In genomic region chr2:378364-378763, GRCh38 we compare ENCODE assay signal across 1 cellular context.
TF ChIP-seq lines count a peak whose summit lies in the region.

No MANE protein-coding gene starts in this region.

TF ChIP-seq in HepG2, 621 proteins besides CTCF, POLR2A, EP300 and RAD21 (continued from another document):
- no peak for TF ChIP-seq TFE3 (CRISPR knock-in tag; IDR thresholded peaks at IDR 0.05)
- no peak for TF ChIP-seq NR3C1 (CRISPR knock-in tag; IDR thresholded peaks at IDR 0.05)
- TF ChIP-seq FOXO4 (CRISPR knock-in tag; conservative IDR thresholded peaks at IDR 0.05): no peak
- TF ChIP-seq HOXD1 (CRISPR knock-in tag; IDR thresholded peaks at IDR 0.05): peak; percentile 95
- no peak for TF ChIP-seq ZNF143 (CRISPR knock-in tag; IDR thresholded peaks at IDR 0.05)
- no peak for TF ChIP-seq ZNF558 (CRISPR knock-in tag; IDR thresholded peaks at IDR 0.05; ENCODE audit: borderline replicate concordance)
- no peak for TF ChIP-seq ARNT2 (CRISPR knock-in tag; IDR thresholded peaks at IDR 0.05; ENCODE audit: low read depth)
- no peak for TF ChIP-seq HMGXB3 (CRISPR knock-in tag; IDR thresholded peaks at IDR 0.05; ENCODE audit: borderline replicate concordance)
- no peak for TF ChIP-seq AGO1 (IDR thresholded peaks at IDR 0.05; ENCODE audit: low read depth, low read length, poor library complexity, severe bottlenecking)
- TF ChIP-seq ZNF331 (CRISPR knock-in tag; IDR thresholded peaks at IDR 0.05): no peak
- no peak for TF ChIP-seq TOPORS (CRISPR knock-in tag; IDR thresholded peaks at IDR 0.05)
- TF ChIP-seq NR2F2 (IDR thresholded peaks at IDR 0.05; ENCODE audit: borderline replicate concordance, low read depth): peak; percentile 52; the same call in 1 of the 2 replicates
- no peak for TF ChIP-seq SNRNP70 (IDR thresholded peaks at IDR 0.05; ENCODE audit: low read depth, low read length)
- TF ChIP-seq MED1 (CRISPR knock-in tag; IDR thresholded peaks at IDR 0.05): no peak
- no peak for TF ChIP-seq ZMYM3 (CRISPR knock-in tag; IDR thresholded peaks at IDR 0.05)
- no peak for TF ChIP-seq SUZ12 (IDR thresholded peaks at IDR 0.05; ENCODE audit: low read depth, low read length)
- peak; percentile 28; the same call in 1 of the 2 replicates for TF ChIP-seq SOX13 (IDR thresholded peaks at IDR 0.05)
- peak in 1 of 2 experiments; percentile 80; a peak in 1 of 4 replicates for TF ChIP-seq SOX13 (CRISPR knock-in tag; conservative IDR thresholded peaks at IDR 0.05 in 1 of 2, IDR thresholded peaks at IDR 0.05 in 1 of 2)
- TF ChIP-seq ZNF354B (CRISPR knock-in tag; IDR thresholded peaks at IDR 0.05): no peak
- no peak for TF ChIP-seq HDAC2 (CRISPR knock-in tag; IDR thresholded peaks at IDR 0.05)
- no peak for TF ChIP-seq ZC3H13 (CRISPR knock-in tag; IDR thresholded peaks at IDR 0.05)
- TF ChIP-seq LCORL (IDR thresholded peaks at IDR 0.05): no peak; the same call in 1 of the 2 replicates
- no peak for TF ChIP-seq LCORL (CRISPR knock-in tag; IDR thresholded peaks at IDR 0.05)
- TF ChIP-seq NR2F6 (IDR thresholded peaks at IDR 0.05): peak; percentile 45; the same call in 1 of the 2 replicates
- TF ChIP-seq NR2F6 (CRISPR knock-in tag; IDR thresholded peaks at IDR 0.05): no peak
- TF ChIP-seq, protein P1, sequence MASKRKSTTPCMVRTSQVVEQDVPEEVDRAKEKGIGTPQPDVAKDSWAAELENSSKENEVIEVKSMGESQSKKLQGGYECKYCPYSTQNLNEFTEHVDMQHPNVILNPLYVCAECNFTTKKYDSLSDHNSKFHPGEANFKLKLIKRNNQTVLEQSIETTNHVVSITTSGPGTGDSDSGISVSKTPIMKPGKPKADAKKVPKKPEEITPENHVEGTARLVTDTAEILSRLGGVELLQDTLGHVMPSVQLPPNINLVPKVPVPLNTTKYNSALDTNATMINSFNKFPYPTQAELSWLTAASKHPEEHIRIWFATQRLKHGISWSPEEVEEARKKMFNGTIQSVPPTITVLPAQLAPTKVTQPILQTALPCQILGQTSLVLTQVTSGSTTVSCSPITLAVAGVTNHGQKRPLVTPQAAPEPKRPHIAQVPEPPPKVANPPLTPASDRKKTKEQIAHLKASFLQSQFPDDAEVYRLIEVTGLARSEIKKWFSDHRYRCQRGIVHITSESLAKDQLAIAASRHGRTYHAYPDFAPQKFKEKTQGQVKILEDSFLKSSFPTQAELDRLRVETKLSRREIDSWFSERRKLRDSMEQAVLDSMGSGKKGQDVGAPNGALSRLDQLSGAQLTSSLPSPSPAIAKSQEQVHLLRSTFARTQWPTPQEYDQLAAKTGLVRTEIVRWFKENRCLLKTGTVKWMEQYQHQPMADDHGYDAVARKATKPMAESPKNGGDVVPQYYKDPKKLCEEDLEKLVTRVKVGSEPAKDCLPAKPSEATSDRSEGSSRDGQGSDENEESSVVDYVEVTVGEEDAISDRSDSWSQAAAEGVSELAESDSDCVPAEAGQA (IDR thresholded peaks at IDR 0.05; ENCODE audit: low read depth): no peak
- TF ChIP-seq, protein P1 (CRISPR knock-in tag; IDR thresholded peaks at IDR 0.05; ENCODE audit: borderline replicate concordance): peak; percentile 99
- TF ChIP-seq, protein P2, sequence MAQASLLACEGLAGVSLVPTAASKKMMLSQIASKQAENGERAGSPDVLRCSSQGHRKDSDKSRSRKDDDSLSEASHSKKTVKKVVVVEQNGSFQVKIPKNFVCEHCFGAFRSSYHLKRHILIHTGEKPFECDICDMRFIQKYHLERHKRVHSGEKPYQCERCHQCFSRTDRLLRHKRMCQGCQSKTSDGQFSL (CRISPR knock-in tag; IDR thresholded peaks at IDR 0.05): no peak
- TF ChIP-seq ZNF280D (CRISPR knock-in tag; IDR thresholded peaks at IDR 0.05): no peak
- no peak for TF ChIP-seq SRF (IDR thresholded peaks at IDR 0.05; ENCODE audit: low read depth, low read length)
- TF ChIP-seq SMARCC2 (IDR thresholded peaks at IDR 0.05): no peak
- no peak for TF ChIP-seq ATF4 (CRISPR knock-in tag; IDR thresholded peaks at IDR 0.05)
- no peak for TF ChIP-seq IRX3 (CRISPR knock-in tag; IDR thresholded peaks at IDR 0.05; ENCODE audit: borderline replicate concordance, low read depth)
- TF ChIP-seq, protein P3, sequence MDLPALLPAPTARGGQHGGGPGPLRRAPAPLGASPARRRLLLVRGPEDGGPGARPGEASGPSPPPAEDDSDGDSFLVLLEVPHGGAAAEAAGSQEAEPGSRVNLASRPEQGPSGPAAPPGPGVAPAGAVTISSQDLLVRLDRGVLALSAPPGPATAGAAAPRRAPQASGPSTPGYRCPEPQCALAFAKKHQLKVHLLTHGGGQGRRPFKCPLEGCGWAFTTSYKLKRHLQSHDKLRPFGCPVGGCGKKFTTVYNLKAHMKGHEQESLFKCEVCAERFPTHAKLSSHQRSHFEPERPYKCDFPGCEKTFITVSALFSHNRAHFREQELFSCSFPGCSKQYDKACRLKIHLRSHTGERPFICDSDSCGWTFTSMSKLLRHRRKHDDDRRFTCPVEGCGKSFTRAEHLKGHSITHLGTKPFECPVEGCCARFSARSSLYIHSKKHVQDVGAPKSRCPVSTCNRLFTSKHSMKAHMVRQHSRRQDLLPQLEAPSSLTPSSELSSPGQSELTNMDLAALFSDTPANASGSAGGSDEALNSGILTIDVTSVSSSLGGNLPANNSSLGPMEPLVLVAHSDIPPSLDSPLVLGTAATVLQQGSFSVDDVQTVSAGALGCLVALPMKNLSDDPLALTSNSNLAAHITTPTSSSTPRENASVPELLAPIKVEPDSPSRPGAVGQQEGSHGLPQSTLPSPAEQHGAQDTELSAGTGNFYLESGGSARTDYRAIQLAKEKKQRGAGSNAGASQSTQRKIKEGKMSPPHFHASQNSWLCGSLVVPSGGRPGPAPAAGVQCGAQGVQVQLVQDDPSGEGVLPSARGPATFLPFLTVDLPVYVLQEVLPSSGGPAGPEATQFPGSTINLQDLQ (CRISPR knock-in tag; IDR thresholded peaks at IDR 0.05): no peak
- TF ChIP-seq CAMTA2 (CRISPR knock-in tag; IDR thresholded peaks at IDR 0.05; ENCODE audit: borderline replicate concordance): no peak
- no peak for TF ChIP-seq ZNF350 (CRISPR knock-in tag; IDR thresholded peaks at IDR 0.05; ENCODE audit: borderline replicate concordance, low read depth)
